ENCODE assay signal across 20 cellular contexts in genomic region chr4:163164110-163164509, GRCh38. TPM values are rescaled to one million over a fixed set of nuclear protein-coding genes. Genes with fewer than 3 reads are reported as not detected.
A peak's percentile ranks its signal among the peaks of the same experiment; 100 is the strongest.
DNase-seq lines count a peak whose midpoint lies in the region; ATAC-seq and TF ChIP-seq lines count a peak whose summit lies in the region.
"Had no signal": no experiment of that assay in that cellular context is flagged by ENCODE, and none has a peak within 500 bp of the region (broad histone marks: within the 10 kb centered on the region; RNA-seq: fewer than 3 reads in every experiment).

No MANE protein-coding gene starts in this region.

- H4K20me1 ChIP-seq in Loucy (ENCODE audit: insufficient read depth, low read length, poor library complexity, severe bottlenecking), result peaks cover 28% of the 10 kb centered on the region
- peaks cover 2% of the 10 kb centered on the region for H4K20me1 ChIP-seq in osteoblast (ENCODE audit: insufficient read depth, low read length)

- no peak overlapping the region for H3K14ac ChIP-seq in neuronal stem cell (ENCODE audit: low read length)

- no peaks in the 10 kb centered on the region for H3K9me3 ChIP-seq in Loucy (ENCODE audit: insufficient read depth, low read depth, low read length)
- no peaks in the 10 kb centered on the region for H3K9me3 ChIP-seq in osteoblast (ENCODE audit: low read depth, low read length)
- no peaks in the 10 kb centered on the region for H3K9me3 ChIP-seq in neuronal stem cell (replicated peaks in 1 of 2; ENCODE audit: control insufficient read depth in 2 of 2, insufficient read depth in 1 of 2, low read depth in 1 of 2, low read length in 2 of 2)

- H3K27ac ChIP-seq in osteoblast (ENCODE audit: low read depth, low read length), result no peak overlapping the region
- no peak overlapping the region for H3K27ac ChIP-seq in neuronal stem cell (replicated peaks; ENCODE audit: low read length)
- H3K27ac ChIP-seq: 22Rv1 had no signal

- H2BK12ac ChIP-seq in neuronal stem cell (ENCODE audit: low read length), result no peak overlapping the region

- no peak overlapping the region for H4K8ac ChIP-seq in neuronal stem cell (ENCODE audit: low read depth, low read length)

- H3K27me3 Mint-ChIP-seq in activated T-cell treated with anti-CD3 and anti-CD28 coated beads, Interleukin-2, amount 50 U/mL, for 24 hours, result no peaks in the 10 kb centered on the region
- peaks cover 9% of the 10 kb centered on the region for H3K27me3 Mint-ChIP-seq in brain

- H3K4me3 Mint-ChIP-seq in activated T-cell treated with anti-CD3 and anti-CD28 coated beads, Interleukin-2, amount 50 U/mL, for 24 hours, result peak overlapping the region; percentile 43
- peak overlapping the region; percentile 62 to 82 (median 68) for H3K4me3 Mint-ChIP-seq in brain

- H3K79me1 ChIP-seq in neuronal stem cell (ENCODE audit: low read depth, low read length), result no peaks in the 10 kb centered on the region

- H2BK5ac ChIP-seq in neuronal stem cell (ENCODE audit: low read length), result no peak overlapping the region

- no CpG with 5 or more reads among the region's 4 CpGs for WGBS in neuronal stem cell (ENCODE audit: extremely low coverage in 2 of 2, insufficient read length in 2 of 2, insufficient replicate concordance in 1 of 2), 2 donors

- H3K79me2 ChIP-seq in Loucy (ENCODE audit: insufficient read depth, low read length) (peaks cover 70% of the 10 kb centered on the region), osteoblast (ENCODE audit: insufficient read depth, low read length) (peaks cover 53% of the 10 kb centered on the region)

- H2BK120ac ChIP-seq in neuronal stem cell (ENCODE audit: low read depth, low read length), result no peak overlapping the region

- H3K4ac ChIP-seq in neuronal stem cell (ENCODE audit: low read length), result no peak overlapping the region

- ATAC-seq in GM19463 (IDR thresholded peaks at IDR 0.05; ENCODE audit: unreplicated experiment), result no peak
- ATAC-seq: WTC11 had no signal

- peaks cover 63% of the 10 kb centered on the region for H3K4me1 Mint-ChIP-seq in activated T-cell treated with anti-CD3 and anti-CD28 coated beads, Interleukin-2, amount 50 U/mL, for 24 hours (ENCODE audit: low read depth)
- peaks cover 75% of the 10 kb centered on the region for H3K4me1 Mint-ChIP-seq in brain

- H3K9ac ChIP-seq in Loucy (ENCODE audit: low read depth, low read length, poor library complexity, severe bottlenecking), result peak overlapping the region; percentile 7
- no peak overlapping the region for H3K9ac ChIP-seq in neuronal stem cell (ENCODE audit: low read depth, low read length, poor library complexity)

- TF ChIP-seq CTCF in Loucy (conservative IDR thresholded peaks at IDR 0.05; ENCODE audit: low read length) (no peak), brain (conservative IDR thresholded peaks at IDR 0.05) (no peak), osteoblast (IDR thresholded peaks at IDR 0.05; ENCODE audit: extremely low read depth, low read depth, low read length) (no peak)

- H3K4me3 ChIP-seq in Loucy (ENCODE audit: low read length, poor library complexity, severe bottlenecking) (peak overlapping the region; percentile 93), osteoblast (ENCODE audit: insufficient read depth, low read length) (no peak overlapping the region), neuronal stem cell (ENCODE audit: low read length in 2 of 2) (no peak overlapping the region)

- DNase-seq in activated T-cell treated with anti-CD3 and anti-CD28 coated beads, Interleukin-2, amount 50 U/mL, for 24 hours, result no peak
- DNase-seq in activated T-cell treated with anti-CD3 and anti-CD28 coated beads, Interleukin-2, amount 50 U/mL, for 1 hour, result no peak
- DNase-seq in osteoblast (ENCODE audit: insufficient read length, low spot score, missing footprints) (no peak), RPMI8226 (no peak), neuronal stem cell (ENCODE audit: low spot score) (no peak)
- DNase-seq: activated gamma-delta T cell treated with Interleukin-2 at 50 U/mL for 16 hours; DMS53; H9; islet precursor cell; NCI-H187 treated with DMSO at 0.1 percent for 48 hours; NCI-H446 treated with DMSO at 0.1 percent for 48 hours; SHP77; stimulated activated CD4-positive, alpha-beta T cell treated with anti-CD3 and anti-CD28 coated beads, Interleukin-15, amount 100 ng/mL, for 24 hours; stimulated activated naive CD4-positive, alpha-beta T cell treated with Interleukin-2 at 50 U/mL for 16 hours had no signal

- no peaks in the 10 kb centered on the region for H3K9me3 Mint-ChIP-seq in activated T-cell treated with anti-CD3 and anti-CD28 coated beads, Interleukin-2, amount 50 U/mL, for 24 hours
- peaks cover 0 to 9% (median 3%) of the 10 kb centered on the region in 5 experiments for H3K9me3 Mint-ChIP-seq in brain
- H3K9me3 Mint-ChIP-seq: dendritic cell treated with granulocyte-macrophage colony-stimulating factor and Interleukin-4, amounts not matched to agents 40 ng/mL and 50 ng/mL, for 4 days; H9; WTC11 had no signal

- H3K4me2 ChIP-seq in Loucy (ENCODE audit: low read depth, low read length, poor library complexity, severe bottlenecking) (peak overlapping the region; percentile 99), osteoblast (ENCODE audit: insufficient read depth, low read length) (peak overlapping the region; percentile 5), neuronal stem cell (ENCODE audit: insufficient read depth, low read length, poor library complexity, severe bottlenecking) (no peak overlapping the region)

- H3K36me3 ChIP-seq in Loucy (ENCODE audit: insufficient read depth, low read length) (no peaks in the 10 kb centered on the region), osteoblast (ENCODE audit: insufficient read depth, low read length) (peaks cover 9% of the 10 kb centered on the region), neuronal stem cell (replicated peaks in 1 of 2; ENCODE audit: control insufficient read depth in 2 of 2, insufficient read depth in 2 of 2, low read length in 2 of 2) (peaks cover 6 to 52% of the 10 kb centered on the region in 2 donors)

- H3K23ac ChIP-seq in neuronal stem cell (ENCODE audit: low read depth, low read length, poor library complexity), result no peak overlapping the region

- peaks cover 73% of the 10 kb centered on the region for H3K36me3 Mint-ChIP-seq in activated T-cell treated with anti-CD3 and anti-CD28 coated beads, Interleukin-2, amount 50 U/mL, for 24 hours (ENCODE audit: low read depth)
- peaks cover 38% of the 10 kb centered on the region for H3K36me3 Mint-ChIP-seq in brain

- H2AFZ ChIP-seq in Loucy (ENCODE audit: low read length) (no peak overlapping the region), osteoblast (ENCODE audit: low read length) (no peak overlapping the region), neuronal stem cell (ENCODE audit: low read length) (no peak overlapping the region)

- peaks cover 51% of the 10 kb centered on the region for H3K4me1 ChIP-seq in Loucy (ENCODE audit: insufficient read depth, low read length, poor library complexity, severe bottlenecking)
- peaks cover 40% of the 10 kb centered on the region for H3K4me1 ChIP-seq in osteoblast (ENCODE audit: insufficient read depth, low read length)
- H3K4me1 ChIP-seq in neuronal stem cell (ENCODE audit: control insufficient read depth in 2 of 2, insufficient read depth in 1 of 2, low read depth in 1 of 2, low read length in 2 of 2), result peaks cover 1 to 7% of the 10 kb centered on the region in 2 donors

- H2BK15ac ChIP-seq in neuronal stem cell (ENCODE audit: low read length), result no peak overlapping the region

- no peaks in the 10 kb centered on the region for H3K27me3 ChIP-seq in Loucy (ENCODE audit: insufficient read depth, low read length, poor library complexity, severe bottlenecking)
- no peaks in the 10 kb centered on the region for H3K27me3 ChIP-seq in osteoblast (ENCODE audit: insufficient read depth, low read length)
- no peaks in the 10 kb centered on the region for H3K27me3 ChIP-seq in neuronal stem cell (ENCODE audit: control insufficient read depth in 3 of 3, insufficient read depth in 3 of 3, low read depth in 1 of 3, low read length in 3 of 3)

- H3K9me2 ChIP-seq in Loucy (replicated peaks; ENCODE audit: low read depth, low read length), result no peaks in the 10 kb centered on the region

- no peaks in the 10 kb centered on the region for H3F3A ChIP-seq in Loucy (ENCODE audit: low read depth)

- H2AK5ac ChIP-seq in neuronal stem cell (ENCODE audit: low read depth, low read length), result no peak overlapping the region

- no peak overlapping the region for H3K18ac ChIP-seq in neuronal stem cell (ENCODE audit: low read length)

- no peak overlapping the region for H3K27ac Mint-ChIP-seq in activated T-cell treated with anti-CD3 and anti-CD28 coated beads, Interleukin-2, amount 50 U/mL, for 24 hours
- peak overlapping the region in 1 of 5 experiments; percentile 83 for H3K27ac Mint-ChIP-seq in brain
- H3K27ac Mint-ChIP-seq: H9, WTC11 had no signal

- H4K91ac ChIP-seq in neuronal stem cell (ENCODE audit: low read depth, low read length, poor library complexity), result no peak overlapping the region

RNA-seq across cellular contexts. Expression of gene NAF1, which starts 2.6 kb away (rescaled TPM):
- polyA plus RNA-seq in brain (ENCODE audit: insufficient read depth, low read depth, low replicate concordance), result 4.3 TPM
- total RNA-seq in osteoblast, result 9.8 and 11.2 TPM in 2 replicates
- 18.5 TPM for polyA plus RNA-seq in neuronal stem cell (2013, experiment 1 of 2)
- 18.6 TPM for polyA plus RNA-seq in neuronal stem cell (2013, experiment 2 of 2)
